Comparison of ENCODE assay signal across 1 cellular context in genomic region chr3:112813016-112813415, GRCh38.
A peak's percentile ranks its signal among the peaks of the same experiment; 100 is the strongest.
TF ChIP-seq lines count a peak whose summit lies in the region.

No MANE protein-coding gene starts in this region.

TF ChIP-seq in K562, 482 proteins besides CTCF, POLR2A, EP300 and RAD21 (continued from another document):
- TF ChIP-seq THRA (IDR thresholded peaks at IDR 0.05): peak; percentile 71
TF ChIP-seq in K562: peak in this region for 8.
